In the genomic region with DNA sequence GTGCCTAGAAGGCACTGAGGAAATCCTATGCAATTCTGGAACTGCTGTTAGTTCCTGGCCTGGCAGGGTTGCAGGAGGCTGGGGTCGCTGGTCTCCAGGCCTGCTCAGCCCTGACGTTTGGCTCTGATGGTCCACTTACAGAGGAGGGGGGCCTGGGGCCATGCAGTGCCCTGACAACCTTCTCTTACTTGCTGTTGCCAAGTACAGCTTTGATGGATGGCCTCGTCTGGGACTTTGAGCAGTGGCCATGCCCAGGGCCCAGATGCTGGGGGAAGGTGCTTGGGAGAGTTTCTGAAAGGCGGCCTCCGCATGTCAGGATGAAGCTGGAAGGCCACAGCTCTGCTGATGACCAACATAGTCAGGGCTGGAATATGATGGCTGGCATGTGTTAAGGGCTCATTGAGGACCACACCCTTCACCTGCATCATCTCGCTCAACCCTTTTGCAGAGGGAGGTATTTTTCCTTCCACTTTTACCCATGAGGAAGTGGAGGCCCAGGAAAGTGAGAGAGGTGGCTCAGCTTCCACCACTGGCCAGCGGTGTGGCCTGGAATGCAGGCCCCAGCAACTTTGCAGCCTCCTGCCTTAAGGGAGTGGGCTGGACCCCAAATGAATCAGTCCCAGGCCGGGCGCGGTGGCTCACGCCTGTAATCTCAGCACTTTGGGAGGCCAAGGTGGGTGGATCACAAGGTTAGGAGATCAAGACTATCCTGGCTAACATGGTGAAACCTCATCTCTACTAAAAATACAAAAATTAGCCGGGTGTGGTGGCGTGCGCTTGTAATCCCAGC, we compare ENCODE assay signal across 33 cellular contexts. TPM values are rescaled to one million over a fixed set of nuclear protein-coding genes. Genes with fewer than 3 reads are reported as not detected.
DNase-seq lines count a peak whose midpoint lies in the region; ATAC-seq and TF ChIP-seq lines count a peak whose summit lies in the region.
"Had no signal": no experiment of that assay in that cellular context is flagged by ENCODE, and none has a peak within 500 bp of the region (broad histone marks: within the 10 kb centered on the region; RNA-seq: fewer than 3 reads in every experiment).

No MANE protein-coding gene starts in this region.

- no peaks in the 10 kb centered on the region for H3K27me3 ChIP-seq in GM23338 (ENCODE audit: insufficient read depth)
- H3K27me3 ChIP-seq: cardiac muscle cell, ovary had no signal

- H3K36me3 ChIP-seq in GM23338 (ENCODE audit: insufficient read depth), result no peaks in the 10 kb centered on the region
- H3K36me3 ChIP-seq: cardiac muscle cell, ovary, tibial nerve had no signal

- peaks cover 14% of the 10 kb centered on the region for H3K36me3 Mint-ChIP-seq in GM23338 (ENCODE audit: low read depth)
- H3K36me3 Mint-ChIP-seq: CD4-positive, CD25-positive, alpha-beta regulatory T cell had no signal

- H3K4me2 ChIP-seq in GM23338, result no peak overlapping the region

- H3K27ac Mint-ChIP-seq in stimulated activated naive CD8-positive, alpha-beta T cell treated with anti-CD3 and anti-CD28 coated beads, Interleukin-15, amount 100 ng/mL, for 72 hours, result peak overlapping the region in 1 of 2 donors; percentile 42
- no peak overlapping the region for H3K27ac Mint-ChIP-seq in GM23338
- H3K27ac Mint-ChIP-seq: activated CD4-positive, alpha-beta memory T cell treated with anti-CD3 and anti-CD28 coated beads, Interleukin-2, amount 10 ng/mL, durations not matched to agents 7 days and 5 days; activated naive CD8-positive, alpha-beta T cell treated with anti-CD3 and anti-CD28 coated beads for 36 hours; activated T-helper 2 cell treated with anti-CD3 and anti-CD28 coated beads, Interferon-gamma antibody, Interleukin-2, Interleukin-4, amounts not matched to agents 10 μg/mL and 5 μg/mL and 100 μg/mL, durations not matched to agents 14 hours and 24 hours and 36 hours; CD4-positive, CD25-positive, alpha-beta regulatory T cell; nephron progenitor cell had no signal

- TF ChIP-seq CTCF in GM23338 (conservative IDR thresholded peaks at IDR 0.05; ENCODE audit: low read depth in 2 of 2), result no peak

- H3K9me3 Mint-ChIP-seq in stimulated activated naive CD8-positive, alpha-beta T cell treated with anti-CD3 and anti-CD28 coated beads, Interleukin-15, amount 100 ng/mL, for 72 hours, result peaks cover 8 to 12% of the 10 kb centered on the region in 2 donors
- peaks cover 27% of the 10 kb centered on the region for H3K9me3 Mint-ChIP-seq in GM23338

- H3K4me1 Mint-ChIP-seq in stimulated activated naive CD8-positive, alpha-beta T cell treated with anti-CD3 and anti-CD28 coated beads, Interleukin-15, amount 100 ng/mL, for 72 hours, result no peaks in the 10 kb centered on the region
- H3K4me1 Mint-ChIP-seq in GM23338, result peaks cover 3% of the 10 kb centered on the region; the same call in 1 of the 3 replicates
- H3K4me1 Mint-ChIP-seq: activated CD4-positive, alpha-beta memory T cell treated with anti-CD3 and anti-CD28 coated beads, Interleukin-2, amount 10 ng/mL, durations not matched to agents 7 days and 5 days; activated naive CD8-positive, alpha-beta T cell treated with anti-CD3 and anti-CD28 coated beads for 36 hours; CD4-positive, CD25-positive, alpha-beta regulatory T cell had no signal

- H3K27me3 Mint-ChIP-seq in stimulated activated naive CD8-positive, alpha-beta T cell treated with anti-CD3 and anti-CD28 coated beads, Interleukin-15, amount 100 ng/mL, for 72 hours, result no peaks in the 10 kb centered on the region
- peaks cover 4% of the 10 kb centered on the region for H3K27me3 Mint-ChIP-seq in GM23338 (ENCODE audit: insufficient read depth, low read depth, poor library complexity)
- H3K27me3 Mint-ChIP-seq: activated CD4-positive, alpha-beta memory T cell treated with anti-CD3 and anti-CD28 coated beads, Interleukin-2, amount 10 ng/mL, durations not matched to agents 7 days and 5 days; activated naive CD8-positive, alpha-beta T cell treated with anti-CD3 and anti-CD28 coated beads for 36 hours; CD4-positive, CD25-positive, alpha-beta regulatory T cell had no signal

- no peaks in the 10 kb centered on the region for H3K4me1 ChIP-seq in GM23338 (ENCODE audit: insufficient read depth)
- H3K4me1 ChIP-seq: heart left ventricle, tibial nerve had no signal

- H3K4me3 Mint-ChIP-seq in stimulated activated naive CD8-positive, alpha-beta T cell treated with anti-CD3 and anti-CD28 coated beads, Interleukin-15, amount 100 ng/mL, for 72 hours, result no peak overlapping the region
- no peak overlapping the region for H3K4me3 Mint-ChIP-seq in GM23338
- H3K4me3 Mint-ChIP-seq: activated CD4-positive, alpha-beta memory T cell treated with anti-CD3 and anti-CD28 coated beads, Interleukin-2, amount 10 ng/mL, durations not matched to agents 7 days and 5 days; activated naive CD8-positive, alpha-beta T cell treated with anti-CD3 and anti-CD28 coated beads for 36 hours; CD4-positive, CD25-positive, alpha-beta regulatory T cell; nephron progenitor cell had no signal

- no peaks in the 10 kb centered on the region for H3K79me2 ChIP-seq in GM23338 (replicated peaks; ENCODE audit: insufficient read depth)

- no peaks in the 10 kb centered on the region for H4K20me1 ChIP-seq in GM23338 (replicated peaks; ENCODE audit: insufficient read depth)

- no peak overlapping the region for H2AFZ ChIP-seq in GM23338

- H3K9me2 ChIP-seq in GM23338 (ENCODE audit: insufficient read depth), result no peaks in the 10 kb centered on the region

- no peak overlapping the region for H3K27ac ChIP-seq in GM23338 (ENCODE audit: low read depth)
- H3K27ac ChIP-seq: 22Rv1, cardiac muscle cell, heart left ventricle, ovary, tibial nerve had no signal

- DNase-seq in activated CD4-positive, CD25-positive, alpha-beta regulatory T cell treated with anti-CD3 and anti-CD28 coated beads, Interleukin-2, amount 50 U/mL, for 72 hours, result peak; percentile 21
- no peak for DNase-seq in activated CD4-positive, CD25-positive, alpha-beta regulatory T cell (lab: John Stamatoyannopoulos, UW)
- DNase-seq in stimulated activated naive CD8-positive, alpha-beta T cell treated with anti-CD3 and anti-CD28 coated beads, Interleukin-15, Interleukin-2, amounts not matched to agents 100 U/mL and 50 U/mL, for 24 hours, result peak; percentile 0
- no peak for DNase-seq in stimulated activated naive CD8-positive, alpha-beta T cell treated with anti-CD3 and anti-CD28 coated beads, Interleukin-15, amount 100 ng/mL, for 72 hours
- peak; percentile 45 for DNase-seq in posterior vena cava (ENCODE audit: low spot score)
- no peak for DNase-seq in MV-4-11 (lab: John Stamatoyannopoulos, UW)
- no peak for DNase-seq in GM23338 (ENCODE audit: low spot score)
- DNase-seq in glomerular visceral epithelial cell (ENCODE audit: extremely low spot score), result no peak
- DNase-seq: activated CD4-positive, alpha-beta memory T cell treated with anti-CD3 and anti-CD28 coated beads, Interleukin-2, amount 10 ng/mL, durations not matched to agents 7 days and 5 days; activated naive CD8-positive, alpha-beta T cell treated with anti-CD3 and anti-CD28 coated beads for 36 hours; Calu3; CD4-positive, CD25-positive, alpha-beta regulatory T cell; cortex of kidney; DMS79; foreskin fibroblast; Kasumi-1; NCI-H1436; NCI-H2081; NCI-H526 treated with DMSO at 0.1 percent for 48 hours; nephron progenitor cell; NK-92 treated with Interleukin-12 subunit alpha and Interleukin-12 subunit beta, amount 100 ng/mL, for 24 hours; retina; SHP77; stimulated activated CD8-positive, alpha-beta memory T cell treated with anti-CD3 and anti-CD28 coated beads, Interleukin-4, amount 100 ng/mL, for 48 hours had no signal

- ATAC-seq in stimulated activated naive CD8-positive, alpha-beta T cell treated with anti-CD3 and anti-CD28 coated beads, Interleukin-15, Interleukin-2, amounts not matched to agents 100 U/mL and 50 U/mL, for 24 hours, result no peak
- ATAC-seq in stimulated activated naive CD8-positive, alpha-beta T cell treated with anti-CD3 and anti-CD28 coated beads, Interleukin-15, amount 100 ng/mL, for 72 hours, result no peak
- no peak for ATAC-seq in GM23338
- ATAC-seq: esophagus mucosa, HCT116, heart left ventricle had no signal

- no peaks in the 10 kb centered on the region for H3F3A ChIP-seq in GM23338 (replicated peaks; ENCODE audit: low read depth)

- intact Hi-C loops in posterior vena cava (cut with DNase I), result no loop called here

- H3K4me3 ChIP-seq in GM23338, result no peak overlapping the region
- H3K4me3 ChIP-seq: cardiac muscle cell, heart left ventricle, lung, ovary, tibial nerve had no signal

TF ChIP-seq in GM23338, 12 proteins besides CTCF, POLR2A, EP300 and RAD21 (continues in another document):
- TF ChIP-seq JUNB (IDR thresholded peaks at IDR 0.05; ENCODE audit: unreplicated experiment), result no peak
- no peak for TF ChIP-seq STAT1 (IDR thresholded peaks at IDR 0.05; ENCODE audit: unreplicated experiment)
- no peak for TF ChIP-seq REST (IDR thresholded peaks at IDR 0.05; ENCODE audit: unreplicated experiment)
- no peak for TF ChIP-seq NANOG (IDR thresholded peaks at IDR 0.05; ENCODE audit: borderline replicate concordance)

RNA-seq across cellular contexts. Expression of gene LRRC3, which starts 34.7 kb away (rescaled TPM):
- total RNA-seq in posterior vena cava, result 1 to 10 TPM; 1.5 to 1.8 TPM
- 4.4 and 6.8 TPM in 2 replicates for total RNA-seq in GM23338 (2014; rRNA removed; shearing (Covaris generic))
- 0.95 and 1.2 TPM in 2 replicates for polyA plus RNA-seq in GM23338 (2016; fragmentation: Nextera tagmentation; extraction: Ambion mirVana)

Comparison
In these comparisons a context has a peak if more than half of its experiments do, and no peak if none do; other contexts are left out.
1. DNase-seq: peak in activated CD4-positive, CD25-positive, alpha-beta regulatory T cell treated with anti-CD3 and anti-CD28 coated beads, Interleukin-2, amount 50 U/mL, for 72 hours (single experiment), stimulated activated naive CD8-positive, alpha-beta T cell treated with anti-CD3 and anti-CD28 coated beads, Interleukin-15, Interleukin-2, amounts not matched to agents 100 U/mL and 50 U/mL, for 24 hours (single experiment) and posterior vena cava (single experiment); none in activated CD4-positive, CD25-positive, alpha-beta regulatory T cell (0 of 4), stimulated activated naive CD8-positive, alpha-beta T cell treated with anti-CD3 and anti-CD28 coated beads, Interleukin-15, amount 100 ng/mL, for 72 hours (0 of 2), MV-4-11 (single experiment), GM23338 (single experiment) and glomerular visceral epithelial cell (single experiment).